ENCODE assay signal across 19 cellular contexts in the genomic region with DNA sequence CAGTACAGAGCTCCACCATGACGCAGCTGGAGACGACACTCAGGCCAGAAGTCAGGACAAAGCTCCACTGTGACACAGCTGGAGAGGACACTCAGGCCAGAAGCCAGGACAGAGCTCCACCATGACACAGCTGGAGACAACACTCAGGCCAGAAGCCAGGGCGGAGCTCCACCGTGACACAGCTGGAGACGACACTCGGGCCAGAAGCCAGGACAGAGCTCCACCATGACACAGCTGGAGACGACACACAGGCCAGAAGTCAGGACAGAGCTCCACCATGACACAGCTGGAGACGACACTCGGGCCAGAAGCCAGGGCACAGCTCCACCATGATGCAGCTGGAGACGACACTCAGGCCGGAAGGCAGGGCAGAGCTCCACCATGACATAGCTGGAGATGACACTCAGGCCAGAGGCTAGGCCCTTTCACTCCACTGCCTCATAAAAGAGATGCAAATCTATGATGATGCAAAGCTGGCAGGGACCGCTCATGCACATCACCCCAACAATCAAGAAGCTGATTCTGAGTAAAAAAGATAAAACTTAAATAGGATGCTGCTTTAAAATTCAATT. TPM values are rescaled to one million over a fixed set of nuclear protein-coding genes. Genes with fewer than 3 reads are reported as not detected.
"Had no signal": no experiment of that assay in that cellular context is flagged by ENCODE, and none has a peak within 500 bp of the region (broad histone marks: within the 10 kb centered on the region; RNA-seq: fewer than 3 reads in every experiment).

No MANE protein-coding gene starts in this region.

- H3K4me1 ChIP-seq: adrenal gland, foreskin keratinocyte, parathyroid adenoma, sigmoid colon had no signal

- H3K27ac ChIP-seq: adrenal gland, foreskin keratinocyte, parathyroid adenoma, sigmoid colon had no signal

- H3K36me3 ChIP-seq: adrenal gland, sigmoid colon had no signal

- DNase-seq: activated CD4-positive, alpha-beta T cell treated with anti-CD3 and anti-CD28 coated beads for 36 hours; activated CD4-positive, alpha-beta T cell treated with anti-CD3 and anti-CD28 coated beads, Interleukin-2, amount 50 U/mL, for 48 hours; activated gamma-delta T cell; adrenal gland; foreskin keratinocyte; glutamatergic neuron; hippocampal formation; midbrain; sigmoid colon; stimulated activated CD4-positive, alpha-beta T cell treated with anti-CD3 and anti-CD28 coated beads, Interleukin-4, amount 100 ng/mL, for 4 hours had no signal

- FAIRE-seq: islet of Langerhans had no signal

- H2AFZ ChIP-seq: parathyroid adenoma had no signal

- H3K9me3 ChIP-seq: adrenal gland had no signal

- ATAC-seq: activated CD4-positive, alpha-beta T cell treated with anti-CD3 and anti-CD28 coated beads for 36 hours; activated naive CD4-positive, alpha-beta T cell treated with anti-CD3 and anti-CD28 coated beads, Interleukin-2, amount 50 U/mL, for 72 hours; foreskin keratinocyte; stimulated activated memory B cell treated with anti-CD40 and anti-IgM and Interleukin-4, amounts not matched to agents 10 μg/mL and 1 μg/mL and 100 μg/mL, for 72 hours had no signal

- H3K79me2 ChIP-seq: parathyroid adenoma had no signal

- H3K4me3 ChIP-seq: adrenal gland, lung, sigmoid colon had no signal

- H3K27me3 ChIP-seq: adrenal gland, foreskin keratinocyte, sigmoid colon had no signal

- H3K9ac ChIP-seq: parathyroid adenoma had no signal

RNA-seq across cellular contexts. Expression of a gene that starts 13.6 kb away (rescaled TPM):
- total RNA-seq: activated CD4-positive, alpha-beta T cell treated with anti-CD3 and anti-CD28 coated beads for 36 hours; activated naive CD4-positive, alpha-beta T cell treated with anti-CD3 and anti-CD28 coated beads, Interleukin-2, amount 50 U/mL, for 72 hours; adrenal gland; dermis microvascular lymphatic vessel endothelial cell; fibroblast of lung; foreskin keratinocyte; lung; sigmoid colon; T-helper 2 cell treated with Interferon-gamma antibody and Interleukin-4, amounts not matched to agents 100 ng/mL and 5 ng/mL, for 36 hours; ureter had no signal
- polyA plus RNA-seq: fibroblast of lung, foreskin keratinocyte had no signal
